In the genomic region with DNA sequence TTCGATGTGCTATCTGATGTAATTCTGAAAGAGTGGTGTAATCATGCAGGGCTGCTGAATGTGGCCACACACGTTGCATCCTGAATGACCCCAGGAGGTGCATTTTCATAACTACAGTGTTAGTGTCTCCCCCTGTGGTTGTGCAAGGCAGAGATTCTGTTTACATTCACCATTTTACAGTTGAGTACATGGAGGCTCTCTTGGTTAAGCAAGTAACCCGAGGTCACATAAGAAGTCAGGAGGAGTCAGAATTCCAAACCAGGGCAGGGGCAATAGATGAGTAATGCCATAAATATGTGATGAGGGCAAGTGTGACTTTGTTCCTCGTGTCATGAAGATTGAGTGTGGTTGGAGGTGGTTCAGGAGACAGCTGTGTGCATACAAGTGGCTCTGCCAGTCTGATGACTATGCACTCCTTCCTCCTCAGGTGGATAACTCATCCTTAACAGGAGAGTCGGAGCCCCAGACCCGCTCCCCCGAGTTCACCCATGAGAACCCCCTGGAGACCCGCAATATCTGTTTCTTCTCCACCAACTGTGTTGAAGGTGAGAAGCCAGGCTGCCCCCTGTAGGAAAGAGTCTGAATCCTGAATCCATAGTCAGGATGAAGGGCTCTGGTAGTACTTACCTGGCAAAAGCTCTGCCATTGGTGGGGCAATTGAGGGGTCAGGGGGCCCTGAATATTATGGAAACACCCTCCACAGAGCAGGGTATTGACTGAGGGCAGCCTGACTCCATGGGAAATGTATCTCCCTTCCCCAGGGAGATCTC, we compare ENCODE assay signal across 12 cellular contexts. TPM values are rescaled to one million over a fixed set of nuclear protein-coding genes. Genes with fewer than 3 reads are reported as not detected.
DNase-seq lines count a peak whose midpoint lies in the region; ATAC-seq and TF ChIP-seq lines count a peak whose summit lies in the region.
"Had no signal": no experiment of that assay in that cellular context is flagged by ENCODE, and none has a peak within 500 bp of the region (broad histone marks: within the 10 kb centered on the region; RNA-seq: fewer than 3 reads in every experiment).

No MANE protein-coding gene starts in this region.

- peaks cover 3% of the 10 kb centered on the region; the same call in 1 of the 2 replicates for H3K27me3 ChIP-seq in DOHH2 (ENCODE audit: control insufficient read depth, low read length)
- H3K27me3 ChIP-seq in OCI-LY1 (ENCODE audit: insufficient read depth, low read length) = peaks cover 4% of the 10 kb centered on the region; the same call in 1 of the 2 replicates
- no peaks in the 10 kb centered on the region for H3K27me3 ChIP-seq in osteoblast (ENCODE audit: insufficient read depth, low read length)
- no peaks in the 10 kb centered on the region for H3K27me3 ChIP-seq in CD4-positive, alpha-beta T cell (ENCODE audit: control insufficient read depth, insufficient read depth, low read length)
- H3K27me3 ChIP-seq: thyroid gland had no signal

- H3F3A ChIP-seq in DOHH2 (ENCODE audit: control insufficient read depth, insufficient read depth) (no peaks in the 10 kb centered on the region), OCI-LY1 (ENCODE audit: insufficient read depth, low read length) (no peaks in the 10 kb centered on the region)

- H3K4me3 ChIP-seq in DOHH2 (ENCODE audit: low read length) = no peak overlapping the region
- H3K4me3 ChIP-seq in OCI-LY1 (ENCODE audit: low read depth, low read length, poor library complexity, severe bottlenecking) = no peak overlapping the region
- no peak overlapping the region for H3K4me3 ChIP-seq in osteoblast (ENCODE audit: insufficient read depth, low read length)
- H3K4me3 ChIP-seq: thyroid gland had no signal

- H3K36me3 ChIP-seq in DOHH2 (ENCODE audit: control insufficient read depth, low read length) (no peaks in the 10 kb centered on the region), OCI-LY1 (ENCODE audit: insufficient read depth, low read length) (no peaks in the 10 kb centered on the region), osteoblast (ENCODE audit: insufficient read depth, low read length) (no peaks in the 10 kb centered on the region)
- H3K36me3 ChIP-seq: thyroid gland had no signal

- POLR2A ChIA-PET in CD4-positive, alpha-beta T cell (lab: Charles Lee) = interaction anchor here (0.6 kb wide), 1 partner anchor 693 kb away, joined by 3 read pairs; no protein-coding TSS in a partner anchor

- intact Hi-C loops in CD4-positive, alpha-beta T cell (cut with DNase I, micrococcal nuclease) = no loop called here

- H3K9me3 Mint-ChIP-seq in CD4-positive, alpha-beta T cell = no peaks in the 10 kb centered on the region

- DNase-seq in osteoblast (ENCODE audit: insufficient read length, low spot score, missing footprints) (peak; percentile 89), SHP77 (lab: John Stamatoyannopoulos, UW) (no peak), D341Med (ENCODE audit: low spot score) (no peak)
- DNase-seq in CD4-positive, alpha-beta T cell = no peak
- DNase-seq: NCI-H1694 treated with DMSO at 0.1 percent for 48 hours, thyroid gland had no signal

- H3K79me2 ChIP-seq in DOHH2 (ENCODE audit: control insufficient read depth, low read length) = no peaks in the 10 kb centered on the region
- H3K79me2 ChIP-seq in OCI-LY1 (ENCODE audit: insufficient read depth, low read length) = no peaks in the 10 kb centered on the region
- H3K79me2 ChIP-seq in osteoblast (ENCODE audit: insufficient read depth, low read length) = no peaks in the 10 kb centered on the region
- H3K79me2 ChIP-seq: parathyroid adenoma had no signal

- H3K4me1 ChIP-seq in DOHH2 (ENCODE audit: control insufficient read depth, low read length) = no peaks in the 10 kb centered on the region
- no peaks in the 10 kb centered on the region for H3K4me1 ChIP-seq in OCI-LY1 (ENCODE audit: insufficient read depth, low read length, severe bottlenecking)
- H3K4me1 ChIP-seq in osteoblast (ENCODE audit: insufficient read depth, low read length) = peaks cover 41% of the 10 kb centered on the region
- H3K4me1 ChIP-seq: parathyroid adenoma had no signal

- no peak overlapping the region for H3K27ac Mint-ChIP-seq in CD4-positive, alpha-beta T cell

- TF ChIP-seq CTCF in DOHH2 (IDR thresholded peaks at IDR 0.05; ENCODE audit: low read depth, low read length, poor library complexity, severe bottlenecking) (peak; percentile 8), OCI-LY1 (IDR thresholded peaks at IDR 0.05; ENCODE audit: low read length) (0 out of 2 replicates have a peak, but pooled peaks have one; percentile 8), osteoblast (IDR thresholded peaks at IDR 0.05; ENCODE audit: extremely low read depth, low read depth, low read length) (peak; percentile 43)
- TF ChIP-seq CTCF in CD4-positive, alpha-beta T cell (IDR thresholded peaks at IDR 0.05) = no peak

- peak; percentile 95 for ATAC-seq in esophagus mucosa
- ATAC-seq in CD4-positive, alpha-beta T cell (ENCODE audit: poor library complexity) = no peak
- no peak for ATAC-seq in HG03432 (IDR thresholded peaks at IDR 0.05; ENCODE audit: unreplicated experiment)

- H4K20me1 ChIP-seq in DOHH2 (ENCODE audit: control insufficient read depth, insufficient read depth, low read depth, low read length) (no peaks in the 10 kb centered on the region), OCI-LY1 (ENCODE audit: insufficient read depth, low read length) (no peaks in the 10 kb centered on the region), osteoblast (ENCODE audit: insufficient read depth, low read length) (no peaks in the 10 kb centered on the region)

- H3K4me3 Mint-ChIP-seq in CD4-positive, alpha-beta T cell = no peak overlapping the region

- no peak overlapping the region for H3K9ac ChIP-seq in OCI-LY1 (ENCODE audit: low read length)
- H3K9ac ChIP-seq: parathyroid adenoma had no signal

- H3K27ac ChIP-seq in DOHH2 (ENCODE audit: low read depth, low read length) (no peak overlapping the region), OCI-LY1 (ENCODE audit: low read depth, low read length, poor library complexity, severe bottlenecking) (no peak overlapping the region), osteoblast (ENCODE audit: low read depth, low read length) (peak overlapping the region; percentile 65)
- no peak overlapping the region for H3K27ac ChIP-seq in CD4-positive, alpha-beta T cell (ENCODE audit: low read depth, low read length)
- H3K27ac ChIP-seq: parathyroid adenoma, thyroid gland had no signal

- H3K9me2 ChIP-seq in DOHH2 (replicated peaks; ENCODE audit: control insufficient read depth, low read length) = no peaks in the 10 kb centered on the region
- H3K9me2 ChIP-seq in OCI-LY1 (ENCODE audit: low read depth, low read length) = no peaks in the 10 kb centered on the region

- no peaks in the 10 kb centered on the region for H3K36me3 Mint-ChIP-seq in CD4-positive, alpha-beta T cell (ENCODE audit: low read depth)

- H3K9me3 ChIP-seq in DOHH2 (ENCODE audit: control insufficient read depth, insufficient read depth, low read length) = no peaks in the 10 kb centered on the region
- no peaks in the 10 kb centered on the region for H3K9me3 ChIP-seq in OCI-LY1 (ENCODE audit: low read length)
- no peaks in the 10 kb centered on the region for H3K9me3 ChIP-seq in osteoblast (ENCODE audit: low read depth, low read length)
- no peaks in the 10 kb centered on the region for H3K9me3 ChIP-seq in CD4-positive, alpha-beta T cell (ENCODE audit: control insufficient read depth, low read length)
- H3K9me3 ChIP-seq: thyroid gland had no signal

- CTCF ChIA-PET in CD4-positive, alpha-beta T cell (lab: Charles Lee) = no interaction called here

- H3K27me3 Mint-ChIP-seq in CD4-positive, alpha-beta T cell = peaks cover 5% of the 10 kb centered on the region

- H3K4me1 Mint-ChIP-seq in CD4-positive, alpha-beta T cell (ENCODE audit: low read depth) = no peaks in the 10 kb centered on the region

- no peak overlapping the region for H2AFZ ChIP-seq in OCI-LY1 (ENCODE audit: low read length)
- no peak overlapping the region for H2AFZ ChIP-seq in osteoblast (ENCODE audit: low read length)
- H2AFZ ChIP-seq: parathyroid adenoma had no signal

- H3K4me2 ChIP-seq in DOHH2 (ENCODE audit: low read length) = no peak overlapping the region
- no peak overlapping the region for H3K4me2 ChIP-seq in OCI-LY1 (ENCODE audit: low read length)
- peak overlapping the region; percentile 21 for H3K4me2 ChIP-seq in osteoblast (ENCODE audit: insufficient read depth, low read length)

RNA-seq across cellular contexts. Expression of a gene that starts 9.3 kb away (rescaled TPM):
- 0.80 TPM for total RNA-seq in esophagus mucosa
- total RNA-seq in osteoblast = 0.72 and 1.2 TPM in 2 replicates
- not detected for total RNA-seq in CD4-positive, alpha-beta T cell
- total RNA-seq: dermis microvascular lymphatic vessel endothelial cell had no signal

RNA-seq across cellular contexts. Expression of a gene that starts 26.5 kb away (rescaled TPM):
- total RNA-seq in esophagus mucosa (13.7 TPM), osteoblast (18.0 and 19.9 TPM in 2 replicates)
- 10 to 100 TPM; 33.1 to 33.7 TPM for total RNA-seq in CD4-positive, alpha-beta T cell

RNA-seq across cellular contexts. Expression of a gene that starts 26.5 kb away (rescaled TPM):
- not detected for total RNA-seq in esophagus mucosa
- total RNA-seq in osteoblast = not detected in 2 replicates
- under 1 TPM in 1 of 2 experiments, not detected in 1; 0.22 TPM for total RNA-seq in CD4-positive, alpha-beta T cell
- total RNA-seq: dermis microvascular lymphatic vessel endothelial cell, thyroid gland had no signal

RNA-seq across cellular contexts. Expression of a gene that starts 43.6 kb away (rescaled TPM):
- total RNA-seq in esophagus mucosa (not detected), osteoblast (not detected in 2 replicates)
- not detected for total RNA-seq in CD4-positive, alpha-beta T cell
- total RNA-seq: dermis microvascular lymphatic vessel endothelial cell, thyroid gland had no signal

RNA-seq across cellular contexts. Expression of a gene that starts 54.9 kb away (rescaled TPM):
- not detected for total RNA-seq in esophagus mucosa
- total RNA-seq in osteoblast = not detected in 2 replicates
- not detected for total RNA-seq in CD4-positive, alpha-beta T cell
- total RNA-seq: dermis microvascular lymphatic vessel endothelial cell had no signal
